Comparison of ENCODE assay signal across 8 cellular contexts in the genomic region with DNA sequence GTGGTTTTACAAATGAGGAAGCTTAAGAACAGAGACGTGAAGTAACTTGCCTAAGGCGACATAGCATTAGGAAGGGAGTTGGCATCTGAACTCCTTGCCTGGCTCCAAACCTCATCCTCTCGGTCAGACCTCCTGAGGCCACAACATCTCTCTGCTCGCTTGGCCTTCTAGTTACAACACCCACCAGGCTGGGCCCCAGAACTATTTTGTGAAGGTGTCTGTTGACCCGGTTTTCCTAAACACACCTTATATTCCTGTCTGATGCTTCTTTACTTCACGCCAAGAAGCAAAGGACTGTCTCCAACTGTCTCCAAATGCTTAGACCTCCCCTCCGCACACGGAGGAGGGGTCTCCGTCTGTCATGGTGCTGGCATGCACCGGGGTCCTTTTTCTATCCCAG.
"Had no signal": no experiment of that assay in that cellular context is flagged by ENCODE, and none has a peak within 500 bp of the region (broad histone marks: within the 10 kb centered on the region; RNA-seq: fewer than 3 reads in every experiment).

No MANE protein-coding gene starts in this region.

- DNase-seq: GM23248, GOT3, H7, HFFc6 had no signal

- H3K9ac ChIP-seq: GM23248 had no signal

- H3K4me3 ChIP-seq: GM23248, HAP-1 had no signal

- H3K4me1 ChIP-seq: HAP-1 had no signal

- H3K27ac ChIP-seq: GM23248, HL-60 had no signal

- ATAC-seq: HCT116, HepG2 had no signal

- H3K9me3 ChIP-seq: HAP-1 had no signal

- H3K36me3 ChIP-seq: HAP-1 had no signal

- H2AFZ ChIP-seq: GM23248 had no signal
